Comparison of ENCODE assay signal across 1 cellular context in the genomic region with DNA sequence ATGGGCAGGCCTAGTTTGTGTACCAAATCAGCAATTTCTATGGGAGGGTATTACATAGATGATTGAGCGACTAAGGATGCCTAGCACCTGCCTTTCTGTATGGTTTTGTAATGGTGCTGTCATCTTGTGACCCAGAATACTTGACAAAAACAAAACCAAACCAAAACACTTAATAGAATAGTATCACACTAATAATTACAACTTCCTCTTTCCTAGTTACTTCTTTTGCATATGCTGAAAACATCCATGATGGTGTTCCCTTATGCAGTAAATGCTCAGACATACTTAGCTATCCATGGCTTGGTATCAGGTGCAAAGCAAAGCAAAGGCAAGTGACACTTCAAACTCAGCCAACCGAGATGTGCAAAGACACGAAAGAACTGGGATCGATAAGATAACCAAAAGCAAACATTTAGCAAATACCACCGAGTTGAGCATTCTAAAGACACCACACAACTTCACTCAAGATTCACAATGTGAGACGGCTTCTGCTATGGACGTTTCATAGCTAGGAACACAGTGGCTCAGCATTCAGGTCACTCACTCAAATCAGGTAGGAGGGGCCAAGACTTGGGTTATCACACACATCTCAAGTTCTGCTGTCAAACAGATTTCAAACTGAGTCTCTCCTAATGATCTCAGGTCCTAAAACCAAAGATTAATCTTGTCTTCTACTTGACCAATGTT.
TF ChIP-seq lines count a peak whose summit lies in the region.

No MANE protein-coding gene starts in this region.

TF ChIP-seq in GM12878, 131 proteins besides CTCF, POLR2A, EP300 and RAD21 (continued from another document and continues in another):
- TF ChIP-seq, protein P1, sequence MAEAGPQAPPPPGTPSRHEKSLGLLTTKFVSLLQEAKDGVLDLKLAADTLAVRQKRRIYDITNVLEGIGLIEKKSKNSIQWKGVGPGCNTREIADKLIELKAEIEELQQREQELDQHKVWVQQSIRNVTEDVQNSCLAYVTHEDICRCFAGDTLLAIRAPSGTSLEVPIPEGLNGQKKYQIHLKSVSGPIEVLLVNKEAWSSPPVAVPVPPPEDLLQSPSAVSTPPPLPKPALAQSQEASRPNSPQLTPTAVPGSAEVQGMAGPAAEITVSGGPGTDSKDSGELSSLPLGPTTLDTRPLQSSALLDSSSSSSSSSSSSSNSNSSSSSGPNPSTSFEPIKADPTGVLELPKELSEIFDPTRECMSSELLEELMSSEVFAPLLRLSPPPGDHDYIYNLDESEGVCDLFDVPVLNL (IDR thresholded peaks at IDR 0.05; ENCODE audit: low read depth, low read length) = no peak
- TF ChIP-seq MTA2 (IDR thresholded peaks at IDR 0.05; ENCODE audit: low read depth) = no peak
- TF ChIP-seq SREBF2 (IDR thresholded peaks at IDR 0.05; ENCODE audit: low read length) = no peak
- TF ChIP-seq NFIC (IDR thresholded peaks at IDR 0.05; ENCODE audit: low read depth, low read length) = no peak
- TF ChIP-seq FOXK2 (IDR thresholded peaks at IDR 0.05) = no peak
- no peak for TF ChIP-seq ASH2L (IDR thresholded peaks at IDR 0.05; ENCODE audit: borderline replicate concordance, low read depth)
- TF ChIP-seq, protein P2, sequence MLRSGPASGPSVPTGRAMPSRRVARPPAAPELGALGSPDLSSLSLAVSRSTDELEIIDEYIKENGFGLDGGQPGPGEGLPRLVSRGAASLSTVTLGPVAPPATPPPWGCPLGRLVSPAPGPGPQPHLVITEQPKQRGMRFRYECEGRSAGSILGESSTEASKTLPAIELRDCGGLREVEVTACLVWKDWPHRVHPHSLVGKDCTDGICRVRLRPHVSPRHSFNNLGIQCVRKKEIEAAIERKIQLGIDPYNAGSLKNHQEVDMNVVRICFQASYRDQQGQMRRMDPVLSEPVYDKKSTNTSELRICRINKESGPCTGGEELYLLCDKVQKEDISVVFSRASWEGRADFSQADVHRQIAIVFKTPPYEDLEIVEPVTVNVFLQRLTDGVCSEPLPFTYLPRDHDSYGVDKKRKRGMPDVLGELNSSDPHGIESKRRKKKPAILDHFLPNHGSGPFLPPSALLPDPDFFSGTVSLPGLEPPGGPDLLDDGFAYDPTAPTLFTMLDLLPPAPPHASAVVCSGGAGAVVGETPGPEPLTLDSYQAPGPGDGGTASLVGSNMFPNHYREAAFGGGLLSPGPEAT (IDR thresholded peaks at IDR 0.05; ENCODE audit: low read depth) = no peak
- TF ChIP-seq, protein P3, sequence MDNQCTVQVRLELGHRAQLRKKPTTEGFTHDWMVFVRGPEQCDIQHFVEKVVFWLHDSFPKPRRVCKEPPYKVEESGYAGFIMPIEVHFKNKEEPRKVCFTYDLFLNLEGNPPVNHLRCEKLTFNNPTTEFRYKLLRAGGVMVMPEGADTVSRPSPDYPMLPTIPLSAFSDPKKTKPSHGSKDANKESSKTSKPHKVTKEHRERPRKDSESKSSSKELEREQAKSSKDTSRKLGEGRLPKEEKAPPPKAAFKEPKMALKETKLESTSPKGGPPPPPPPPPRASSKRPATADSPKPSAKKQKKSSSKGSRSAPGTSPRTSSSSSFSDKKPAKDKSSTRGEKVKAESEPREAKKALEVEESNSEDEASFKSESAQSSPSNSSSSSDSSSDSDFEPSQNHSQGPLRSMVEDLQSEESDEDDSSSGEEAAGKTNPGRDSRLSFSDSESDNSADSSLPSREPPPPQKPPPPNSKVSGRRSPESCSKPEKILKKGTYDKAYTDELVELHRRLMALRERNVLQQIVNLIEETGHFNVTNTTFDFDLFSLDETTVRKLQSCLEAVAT (IDR thresholded peaks at IDR 0.05) = peak; percentile 93
- TF ChIP-seq STAT3 (IDR thresholded peaks at IDR 0.05; ENCODE audit: low read depth, low read length) = no peak
- TF ChIP-seq JUND (IDR thresholded peaks at IDR 0.05; ENCODE audit: low read depth, low read length) = no peak
- TF ChIP-seq RBBP5 (conservative IDR thresholded peaks at IDR 0.05) = no peak
- TF ChIP-seq YY1 (IDR thresholded peaks at IDR 0.05; ENCODE audit: low read depth, low read length) = no peak
- TF ChIP-seq ETV6 (conservative IDR thresholded peaks at IDR 0.05 in 1 of 2, IDR thresholded peaks at IDR 0.05 in 1 of 2; ENCODE audit: borderline replicate concordance in 1 of 2, low read depth in 1 of 2) = no peak
- TF ChIP-seq, protein P4, sequence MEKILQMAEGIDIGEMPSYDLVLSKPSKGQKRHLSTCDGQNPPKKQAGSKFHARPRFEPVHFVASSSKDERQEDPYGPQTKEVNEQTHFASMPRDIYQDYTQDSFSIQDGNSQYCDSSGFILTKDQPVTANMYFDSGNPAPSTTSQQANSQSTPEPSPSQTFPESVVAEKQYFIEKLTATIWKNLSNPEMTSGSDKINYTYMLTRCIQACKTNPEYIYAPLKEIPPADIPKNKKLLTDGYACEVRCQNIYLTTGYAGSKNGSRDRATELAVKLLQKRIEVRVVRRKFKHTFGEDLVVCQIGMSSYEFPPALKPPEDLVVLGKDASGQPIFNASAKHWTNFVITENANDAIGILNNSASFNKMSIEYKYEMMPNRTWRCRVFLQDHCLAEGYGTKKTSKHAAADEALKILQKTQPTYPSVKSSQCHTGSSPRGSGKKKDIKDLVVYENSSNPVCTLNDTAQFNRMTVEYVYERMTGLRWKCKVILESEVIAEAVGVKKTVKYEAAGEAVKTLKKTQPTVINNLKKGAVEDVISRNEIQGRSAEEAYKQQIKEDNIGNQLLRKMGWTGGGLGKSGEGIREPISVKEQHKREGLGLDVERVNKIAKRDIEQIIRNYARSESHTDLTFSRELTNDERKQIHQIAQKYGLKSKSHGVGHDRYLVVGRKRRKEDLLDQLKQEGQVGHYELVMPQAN (conservative IDR thresholded peaks at IDR 0.05) = no peak
- TF ChIP-seq ATF7 (IDR thresholded peaks at IDR 0.05; ENCODE audit: low read depth) = peak; percentile 78
- TF ChIP-seq CHD2 (IDR thresholded peaks at IDR 0.05; ENCODE audit: borderline replicate concordance, low read depth, low read length) = no peak
- TF ChIP-seq, protein P5, sequence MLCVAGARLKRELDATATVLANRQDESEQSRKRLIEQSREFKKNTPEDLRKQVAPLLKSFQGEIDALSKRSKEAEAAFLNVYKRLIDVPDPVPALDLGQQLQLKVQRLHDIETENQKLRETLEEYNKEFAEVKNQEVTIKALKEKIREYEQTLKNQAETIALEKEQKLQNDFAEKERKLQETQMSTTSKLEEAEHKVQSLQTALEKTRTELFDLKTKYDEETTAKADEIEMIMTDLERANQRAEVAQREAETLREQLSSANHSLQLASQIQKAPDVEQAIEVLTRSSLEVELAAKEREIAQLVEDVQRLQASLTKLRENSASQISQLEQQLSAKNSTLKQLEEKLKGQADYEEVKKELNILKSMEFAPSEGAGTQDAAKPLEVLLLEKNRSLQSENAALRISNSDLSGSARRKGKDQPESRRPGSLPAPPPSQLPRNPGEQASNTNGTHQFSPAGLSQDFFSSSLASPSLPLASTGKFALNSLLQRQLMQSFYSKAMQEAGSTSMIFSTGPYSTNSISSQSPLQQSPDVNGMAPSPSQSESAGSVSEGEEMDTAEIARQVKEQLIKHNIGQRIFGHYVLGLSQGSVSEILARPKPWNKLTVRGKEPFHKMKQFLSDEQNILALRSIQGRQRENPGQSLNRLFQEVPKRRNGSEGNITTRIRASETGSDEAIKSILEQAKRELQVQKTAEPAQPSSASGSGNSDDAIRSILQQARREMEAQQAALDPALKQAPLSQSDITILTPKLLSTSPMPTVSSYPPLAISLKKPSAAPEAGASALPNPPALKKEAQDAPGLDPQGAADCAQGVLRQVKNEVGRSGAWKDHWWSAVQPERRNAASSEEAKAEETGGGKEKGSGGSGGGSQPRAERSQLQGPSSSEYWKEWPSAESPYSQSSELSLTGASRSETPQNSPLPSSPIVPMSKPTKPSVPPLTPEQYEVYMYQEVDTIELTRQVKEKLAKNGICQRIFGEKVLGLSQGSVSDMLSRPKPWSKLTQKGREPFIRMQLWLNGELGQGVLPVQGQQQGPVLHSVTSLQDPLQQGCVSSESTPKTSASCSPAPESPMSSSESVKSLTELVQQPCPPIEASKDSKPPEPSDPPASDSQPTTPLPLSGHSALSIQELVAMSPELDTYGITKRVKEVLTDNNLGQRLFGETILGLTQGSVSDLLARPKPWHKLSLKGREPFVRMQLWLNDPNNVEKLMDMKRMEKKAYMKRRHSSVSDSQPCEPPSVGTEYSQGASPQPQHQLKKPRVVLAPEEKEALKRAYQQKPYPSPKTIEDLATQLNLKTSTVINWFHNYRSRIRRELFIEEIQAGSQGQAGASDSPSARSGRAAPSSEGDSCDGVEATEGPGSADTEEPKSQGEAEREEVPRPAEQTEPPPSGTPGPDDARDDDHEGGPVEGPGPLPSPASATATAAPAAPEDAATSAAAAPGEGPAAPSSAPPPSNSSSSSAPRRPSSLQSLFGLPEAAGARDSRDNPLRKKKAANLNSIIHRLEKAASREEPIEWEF (IDR thresholded peaks at IDR 0.05; ENCODE audit: insufficient replicate concordance, low read depth, low read length) = no peak
- TF ChIP-seq TAF1 (IDR thresholded peaks at IDR 0.05; ENCODE audit: borderline replicate concordance, low read depth, low read length) = no peak
- TF ChIP-seq, protein P6, sequence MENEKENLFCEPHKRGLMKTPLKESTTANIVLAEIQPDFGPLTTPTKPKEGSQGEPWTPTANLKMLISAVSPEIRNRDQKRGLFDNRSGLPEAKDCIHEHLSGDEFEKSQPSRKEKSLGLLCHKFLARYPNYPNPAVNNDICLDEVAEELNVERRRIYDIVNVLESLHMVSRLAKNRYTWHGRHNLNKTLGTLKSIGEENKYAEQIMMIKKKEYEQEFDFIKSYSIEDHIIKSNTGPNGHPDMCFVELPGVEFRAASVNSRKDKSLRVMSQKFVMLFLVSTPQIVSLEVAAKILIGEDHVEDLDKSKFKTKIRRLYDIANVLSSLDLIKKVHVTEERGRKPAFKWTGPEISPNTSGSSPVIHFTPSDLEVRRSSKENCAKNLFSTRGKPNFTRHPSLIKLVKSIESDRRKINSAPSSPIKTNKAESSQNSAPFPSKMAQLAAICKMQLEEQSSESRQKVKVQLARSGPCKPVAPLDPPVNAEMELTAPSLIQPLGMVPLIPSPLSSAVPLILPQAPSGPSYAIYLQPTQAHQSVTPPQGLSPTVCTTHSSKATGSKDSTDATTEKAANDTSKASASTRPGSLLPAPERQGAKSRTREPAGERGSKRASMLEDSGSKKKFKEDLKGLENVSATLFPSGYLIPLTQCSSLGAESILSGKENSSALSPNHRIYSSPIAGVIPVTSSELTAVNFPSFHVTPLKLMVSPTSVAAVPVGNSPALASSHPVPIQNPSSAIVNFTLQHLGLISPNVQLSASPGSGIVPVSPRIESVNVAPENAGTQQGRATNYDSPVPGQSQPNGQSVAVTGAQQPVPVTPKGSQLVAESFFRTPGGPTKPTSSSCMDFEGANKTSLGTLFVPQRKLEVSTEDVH (IDR thresholded peaks at IDR 0.05; ENCODE audit: low read depth, partially characterized antibody) = no peak
- no peak for TF ChIP-seq TCF3 (IDR thresholded peaks at IDR 0.05; ENCODE audit: borderline replicate concordance, insufficient read depth, low read depth, low read length)
- no peak for TF ChIP-seq BACH1 (IDR thresholded peaks at IDR 0.05; ENCODE audit: borderline replicate concordance)
- TF ChIP-seq, protein P7, sequence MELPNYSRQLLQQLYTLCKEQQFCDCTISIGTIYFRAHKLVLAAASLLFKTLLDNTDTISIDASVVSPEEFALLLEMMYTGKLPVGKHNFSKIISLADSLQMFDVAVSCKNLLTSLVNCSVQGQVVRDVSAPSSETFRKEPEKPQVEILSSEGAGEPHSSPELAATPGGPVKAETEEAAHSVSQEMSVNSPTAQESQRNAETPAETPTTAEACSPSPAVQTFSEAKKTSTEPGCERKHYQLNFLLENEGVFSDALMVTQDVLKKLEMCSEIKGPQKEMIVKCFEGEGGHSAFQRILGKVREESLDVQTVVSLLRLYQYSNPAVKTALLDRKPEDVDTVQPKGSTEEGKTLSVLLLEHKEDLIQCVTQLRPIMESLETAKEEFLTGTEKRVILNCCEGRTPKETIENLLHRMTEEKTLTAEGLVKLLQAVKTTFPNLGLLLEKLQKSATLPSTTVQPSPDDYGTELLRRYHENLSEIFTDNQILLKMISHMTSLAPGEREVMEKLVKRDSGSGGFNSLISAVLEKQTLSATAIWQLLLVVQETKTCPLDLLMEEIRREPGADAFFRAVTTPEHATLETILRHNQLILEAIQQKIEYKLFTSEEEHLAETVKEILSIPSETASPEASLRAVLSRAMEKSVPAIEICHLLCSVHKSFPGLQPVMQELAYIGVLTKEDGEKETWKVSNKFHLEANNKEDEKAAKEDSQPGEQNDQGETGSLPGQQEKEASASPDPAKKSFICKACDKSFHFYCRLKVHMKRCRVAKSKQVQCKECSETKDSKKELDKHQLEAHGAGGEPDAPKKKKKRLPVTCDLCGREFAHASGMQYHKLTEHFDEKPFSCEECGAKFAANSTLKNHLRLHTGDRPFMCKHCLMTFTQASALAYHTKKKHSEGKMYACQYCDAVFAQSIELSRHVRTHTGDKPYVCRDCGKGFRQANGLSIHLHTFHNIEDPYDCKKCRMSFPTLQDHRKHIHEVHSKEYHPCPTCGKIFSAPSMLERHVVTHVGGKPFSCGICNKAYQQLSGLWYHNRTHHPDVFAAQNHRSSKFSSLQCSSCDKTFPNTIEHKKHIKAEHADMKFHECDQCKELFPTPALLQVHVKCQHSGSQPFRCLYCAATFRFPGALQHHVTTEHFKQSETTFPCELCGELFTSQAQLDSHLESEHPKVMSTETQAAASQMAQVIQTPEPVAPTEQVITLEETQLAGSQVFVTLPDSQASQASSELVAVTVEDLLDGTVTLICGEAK (IDR thresholded peaks at IDR 0.05; ENCODE audit: borderline replicate concordance) = no peak
- TF ChIP-seq SPI1 (IDR thresholded peaks at IDR 0.05; ENCODE audit: borderline replicate concordance, insufficient read depth, low read depth, low read length) = peak; percentile 33; the same call in 1 of the 2 replicates
- no peak for TF ChIP-seq SRF (IDR thresholded peaks at IDR 0.05; ENCODE audit: low read depth in 2 of 2, low read length in 2 of 2)
- TF ChIP-seq SUZ12 (IDR thresholded peaks at IDR 0.05; ENCODE audit: unreplicated experiment) = no peak
- TF ChIP-seq ZNF384 (IDR thresholded peaks at IDR 0.05; ENCODE audit: borderline replicate concordance, low read depth, low read length) = no peak
- TF ChIP-seq, protein P8, sequence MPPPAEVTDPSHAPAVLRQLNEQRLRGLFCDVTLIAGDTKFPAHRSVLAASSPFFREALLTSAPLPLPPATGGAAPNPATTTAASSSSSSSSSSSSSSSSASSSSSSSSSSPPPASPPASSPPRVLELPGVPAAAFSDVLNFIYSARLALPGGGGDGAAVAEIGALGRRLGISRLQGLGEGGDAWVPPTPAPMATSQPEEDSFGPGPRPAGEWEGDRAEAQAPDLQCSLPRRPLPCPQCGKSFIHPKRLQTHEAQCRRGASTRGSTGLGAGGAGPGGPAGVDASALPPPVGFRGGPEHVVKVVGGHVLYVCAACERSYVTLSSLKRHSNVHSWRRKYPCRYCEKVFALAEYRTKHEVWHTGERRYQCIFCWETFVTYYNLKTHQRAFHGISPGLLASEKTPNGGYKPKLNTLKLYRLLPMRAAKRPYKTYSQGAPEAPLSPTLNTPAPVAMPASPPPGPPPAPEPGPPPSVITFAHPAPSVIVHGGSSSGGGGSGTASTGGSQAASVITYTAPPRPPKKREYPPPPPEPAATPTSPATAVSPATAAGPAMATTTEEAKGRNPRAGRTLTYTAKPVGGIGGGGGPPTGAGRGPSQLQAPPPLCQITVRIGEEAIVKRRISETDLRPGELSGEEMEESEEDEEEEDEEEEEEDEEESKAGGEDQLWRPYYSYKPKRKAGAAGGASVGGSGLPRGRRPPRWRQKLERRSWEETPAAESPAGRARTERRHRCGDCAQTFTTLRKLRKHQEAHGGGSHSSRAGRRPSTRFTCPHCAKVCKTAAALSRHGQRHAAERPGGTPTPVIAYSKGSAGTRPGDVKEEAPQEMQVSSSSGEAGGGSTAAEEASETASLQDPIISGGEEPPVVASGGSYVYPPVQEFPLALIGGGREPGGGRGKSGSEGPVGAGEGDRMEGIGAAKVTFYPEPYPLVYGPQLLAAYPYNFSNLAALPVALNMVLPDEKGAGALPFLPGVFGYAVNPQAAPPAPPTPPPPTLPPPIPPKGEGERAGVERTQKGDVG (CRISPR knock-in tag; IDR thresholded peaks at IDR 0.05) = no peak
- TF ChIP-seq HDAC6 (IDR thresholded peaks at IDR 0.05; ENCODE audit: unreplicated experiment) = no peak
- no peak for TF ChIP-seq CHD4 (IDR thresholded peaks at IDR 0.05)
- TF ChIP-seq RFX5 (IDR thresholded peaks at IDR 0.05; ENCODE audit: low read depth, low read length) = no peak
- no peak for TF ChIP-seq HDGF (IDR thresholded peaks at IDR 0.05)
